8 cellular contexts compared by ENCODE assay signal in the genomic region with DNA sequence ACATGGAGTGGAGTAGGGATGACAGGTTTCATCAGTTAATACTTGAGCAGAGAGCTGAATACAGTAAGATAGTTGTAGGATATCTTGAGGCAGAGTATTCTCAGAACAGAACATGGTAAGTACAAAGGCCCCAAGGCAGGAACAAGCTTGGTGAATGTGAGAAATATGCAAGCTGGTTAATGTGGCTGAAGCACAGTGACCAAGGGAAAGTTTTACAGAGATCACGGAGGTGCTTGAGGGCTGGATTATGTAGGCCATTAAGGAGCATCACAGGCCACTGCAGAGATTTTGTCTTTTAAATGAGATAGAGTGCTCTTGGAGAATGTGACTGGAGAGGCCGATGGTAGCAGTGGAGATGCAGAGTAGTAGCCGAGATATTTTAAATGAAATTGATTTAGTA. TPM values are rescaled to one million over a fixed set of nuclear protein-coding genes. Genes with fewer than 3 reads are reported as not detected.
DNase-seq lines count a peak whose midpoint lies in the region; ATAC-seq and TF ChIP-seq lines count a peak whose summit lies in the region.

No MANE protein-coding gene starts in this region.

- no peaks in the 10 kb centered on the region for H3K9me2 ChIP-seq in OCI-LY7 (ENCODE audit: insufficient read depth, low read length)

- no peaks in the 10 kb centered on the region for H4K20me1 ChIP-seq in OCI-LY7 (ENCODE audit: insufficient read depth, low read length)

- WGBS in endodermal cell (ENCODE audit: insufficient coverage in 1 of 2, insufficient read length in 1 of 2), 2 experiments, result 20 to 36% methylated on average over 3 of the region's 3 CpGs
- WGBS in ovary, 3 donors, result 65 to 75% (median 72%) methylated on average over 3 of the region's 3 CpGs
- WGBS in aorta, 2 donors, result 41 to 59% methylated on average over 3 of the region's 3 CpGs

- BruUV-seq in OCI-LY7 (replicated peaks; lab: Mats Ljungman, UMichigan), result no TSS peak

- peak overlapping the region; percentile 89 for H3K4me2 ChIP-seq in OCI-LY7 (ENCODE audit: low read length)

- H3K4me3 ChIP-seq in GM12865 (ENCODE audit: low read depth, low read length), result peak overlapping the region; percentile 85
- H3K4me3 ChIP-seq in OCI-LY7 (ENCODE audit: low read depth, low read length, poor library complexity, severe bottlenecking), result peak overlapping the region; percentile 96
- H3K4me3 ChIP-seq in endodermal cell (ENCODE audit: low read length), result peak overlapping the region; percentile 84
- no peak overlapping the region for H3K4me3 ChIP-seq in ovary
- no peak overlapping the region for H3K4me3 ChIP-seq in aorta (ENCODE audit: low read length in 2 of 2)

- H3K27ac Mint-ChIP-seq in endodermal cell, result peak overlapping the region; percentile 37

- H3K4me1 ChIP-seq in OCI-LY7 (ENCODE audit: insufficient read depth, low read length, poor library complexity, severe bottlenecking), result peaks cover 40% of the 10 kb centered on the region
- no peaks in the 10 kb centered on the region for H3K4me1 ChIP-seq in endodermal cell (ENCODE audit: control insufficient read depth, insufficient read depth, low read length)
- peaks cover 9% of the 10 kb centered on the region for H3K4me1 ChIP-seq in ovary (ENCODE audit: insufficient read depth)
- H3K4me1 ChIP-seq in aorta (ENCODE audit: control insufficient read depth in 1 of 2, insufficient read depth in 2 of 2, low read length in 2 of 2), result peaks cover 4 to 15% of the 10 kb centered on the region in 2 donors

- POLR2A ChIA-PET in OCI-LY7 (lab: Charles Lee), result interaction anchor here (4.3 kb wide), 1 partner anchor 41 kb away, joined by 63 read pairs; a partner anchor contains a TSS

- H2AFZ ChIP-seq in OCI-LY7 (ENCODE audit: low read length), result no peak overlapping the region

- H3K27ac ChIP-seq in OCI-LY7 (ENCODE audit: low read depth, low read length, poor library complexity, severe bottlenecking) (peak overlapping the region; percentile 87), endodermal cell (ENCODE audit: low read depth, low read length) (no peak overlapping the region), ovary (no peak overlapping the region), aorta (ENCODE audit: low read depth in 1 of 2, low read length in 2 of 2) (no peak overlapping the region)

- no peaks in the 10 kb centered on the region for H3K9me3 ChIP-seq in OCI-LY7 (ENCODE audit: low read length)
- no peaks in the 10 kb centered on the region for H3K9me3 ChIP-seq in endodermal cell (ENCODE audit: control insufficient read depth, low read length)
- H3K9me3 ChIP-seq in ovary, result no peaks in the 10 kb centered on the region
- no peaks in the 10 kb centered on the region for H3K9me3 ChIP-seq in aorta (ENCODE audit: control insufficient read depth, low read length)

- H3K4me1 Mint-ChIP-seq in endodermal cell, result peaks cover 37% of the 10 kb centered on the region

- TF ChIP-seq CTCF in GM12865 (IDR thresholded peaks at IDR 0.05; ENCODE audit: insufficient read depth, low read depth, low read length, missing control alignments), result no peak
- no peak for TF ChIP-seq CTCF in OCI-LY7 (conservative IDR thresholded peaks at IDR 0.05; ENCODE audit: low read length)
- no peak for TF ChIP-seq CTCF in endodermal cell (conservative IDR thresholded peaks at IDR 0.05)
- TF ChIP-seq CTCF in ovary (IDR thresholded peaks at IDR 0.05), result no peak

- H3K9ac ChIP-seq in endodermal cell (ENCODE audit: extremely low read depth, low read length, poor library complexity, severe bottlenecking), result peak overlapping the region; percentile 79

- intact Hi-C loops in OCI-LY7 (cut with micrococcal nuclease; ENCODE audit: unreplicated experiment), result no loop called here
- intact Hi-C loops in ovary (cut with DNase I), result no loop called here
- intact Hi-C loops in aorta (cut with DNase I), result no loop called here

- no peaks in the 10 kb centered on the region for H3K27me3 Mint-ChIP-seq in endodermal cell (ENCODE audit: insufficient read depth)

- CTCF ChIA-PET in OCI-LY7 (lab: Charles Lee; ENCODE audit: unreplicated experiment), result no interaction called here

- H3K4me3 Mint-ChIP-seq in endodermal cell, result peak overlapping the region; percentile 82

- DNase-seq in GM12865 (ENCODE audit: low read depth), result peak; percentile 50
- DNase-seq in OCI-LY7 (ENCODE audit: low spot score), result peak; percentile 62
- peak; percentile 74 for DNase-seq in endodermal cell
- peak; percentile 7 for DNase-seq in retina
- DNase-seq in ovary, result no peak
- no peak for DNase-seq in stimulated activated CD4-positive, alpha-beta T cell treated with anti-CD3 and anti-CD28 coated beads, Interleukin-4, amount 100 ng/mL, for 1 hour
- DNase-seq in aorta, result no peak

- ATAC-seq in HG03095 (IDR thresholded peaks at IDR 0.05; ENCODE audit: unreplicated experiment) (no peak), aorta (ENCODE audit: low FRiP score) (no peak)

- peaks cover 69% of the 10 kb centered on the region for H3K79me2 ChIP-seq in OCI-LY7 (ENCODE audit: insufficient read depth, low read depth, low read length)

- H3K36me3 Mint-ChIP-seq in endodermal cell (ENCODE audit: low read depth), result no peaks in the 10 kb centered on the region

- H3K9me3 Mint-ChIP-seq in endodermal cell, result no peaks in the 10 kb centered on the region

- TF ChIP-seq EP300 in ovary (IDR thresholded peaks at IDR 0.05), result no peak

- H3K27me3 ChIP-seq in endodermal cell (ENCODE audit: control insufficient read depth, insufficient read depth, low read length, poor library complexity, severe bottlenecking) (no peaks in the 10 kb centered on the region), ovary (no peaks in the 10 kb centered on the region), aorta (ENCODE audit: control insufficient read depth in 1 of 2, insufficient read depth in 2 of 2, low read length in 1 of 2) (no peaks in the 10 kb centered on the region)

- H3K36me3 ChIP-seq in OCI-LY7 (ENCODE audit: insufficient read depth, low read length) (peaks cover 55% of the 10 kb centered on the region), endodermal cell (ENCODE audit: control insufficient read depth, insufficient read depth, low read length) (no peaks in the 10 kb centered on the region), ovary (no peaks in the 10 kb centered on the region), aorta (ENCODE audit: control insufficient read depth in 1 of 2, insufficient read depth in 2 of 2, low read length in 1 of 2) (no peaks in the 10 kb centered on the region)

- no peak for TF ChIP-seq POLR2A in ovary (IDR thresholded peaks at IDR 0.05)

RNA-seq across cellular contexts. Expression of a gene that starts 54.0 kb away (rescaled TPM):
- total RNA-seq in OCI-LY7 (2014; rRNA removed; shearing (Covaris generic)), result 9.4 and 9.6 TPM in 2 replicates
- 9.4 and 10.2 TPM in 2 replicates for total RNA-seq in OCI-LY7 (2022)
- total RNA-seq in endodermal cell, result 10 to 100 TPM; 10.2 to 14.7 TPM
- 4.1 TPM for polyA plus RNA-seq in endodermal cell (2013, experiment 1 of 2)
- polyA plus RNA-seq in endodermal cell (2013, experiment 2 of 2), result 3.6 TPM
- total RNA-seq in ovary, result 10 to 100 TPM; 11.6 to 36.5 (median 16.1) TPM
- polyA plus RNA-seq in ovary, result 10 to 100 TPM; 13.6 to 30.1 TPM
- 10 to 100 TPM in 1 of 2 donors, 1 to 10 TPM in 1; 8.7 to 14.0 TPM for total RNA-seq in aorta
- 10 to 100 TPM; 22.3 to 26.6 TPM for polyA plus RNA-seq in aorta

Comparison
In these comparisons a context has a peak if more than half of its experiments do, and no peak if none do; other contexts are left out.
1. DNase-seq: peak in GM12865 (single experiment), OCI-LY7 (single experiment), endodermal cell (single experiment) and retina (single experiment); none in ovary (0 of 5), stimulated activated CD4-positive, alpha-beta T cell treated with anti-CD3 and anti-CD28 coated beads, Interleukin-4, amount 100 ng/mL, for 1 hour (single experiment) and aorta (0 of 2).
2. H3K4me3 ChIP-seq: peak in GM12865 (single experiment), OCI-LY7 (single experiment) and endodermal cell (single experiment); none in ovary (single experiment) and aorta (0 of 2).